32 cellular contexts compared by ENCODE assay signal in the genomic region with DNA sequence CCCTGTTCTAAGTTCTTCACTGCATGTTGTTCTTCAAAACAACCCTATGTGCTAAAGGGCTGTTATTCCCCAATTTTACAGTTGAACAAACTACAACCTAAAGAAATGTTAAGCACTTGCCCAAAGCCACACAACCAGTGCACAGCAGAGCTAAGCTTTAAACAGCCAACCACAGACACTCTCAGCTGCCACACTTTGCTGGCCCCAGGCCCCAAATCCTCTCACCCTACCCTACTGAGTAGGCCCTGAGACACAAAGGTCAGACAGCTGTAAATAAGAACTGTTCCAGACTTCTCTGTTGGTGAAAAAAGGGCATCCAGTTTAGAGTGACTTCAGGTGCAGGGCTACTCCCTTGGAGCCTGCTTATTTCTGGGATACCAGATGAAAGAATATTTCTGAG. TPM values are rescaled to one million over a fixed set of nuclear protein-coding genes. Genes with fewer than 3 reads are reported as not detected.
"Had no signal": no experiment of that assay in that cellular context is flagged by ENCODE, and none has a peak within 500 bp of the region (broad histone marks: within the 10 kb centered on the region; RNA-seq: fewer than 3 reads in every experiment).

No MANE protein-coding gene starts in this region.

- H3K4me1 ChIP-seq: ascending aorta, breast epithelium, colonic mucosa, gastroesophageal sphincter had no signal

- ATAC-seq: activated CD4-positive, alpha-beta T cell treated with anti-CD3 and anti-CD28 coated beads for 36 hours; activated naive CD4-positive, alpha-beta T cell treated with anti-CD3 and anti-CD28 coated beads, Interleukin-2, amount 50 U/mL, for 72 hours; activated T-cell treated with anti-CD3 and anti-CD28 coated beads, Interleukin-2, amount 50 U/mL, for 72 hours; gastroesophageal sphincter; T-helper 17 cell had no signal

- H3K36me3 ChIP-seq: breast epithelium, cardiac muscle cell, colonic mucosa, esophagus squamous epithelium had no signal

- H3K27me3 ChIP-seq: ascending aorta, breast epithelium, cardiac muscle cell, colonic mucosa, esophagus squamous epithelium, gastroesophageal sphincter had no signal

- H3K4me3 ChIP-seq: ascending aorta, breast epithelium, cardiac muscle cell, colonic mucosa, esophagus squamous epithelium, gastroesophageal sphincter had no signal

- H3K27ac ChIP-seq: ascending aorta, breast epithelium, cardiac muscle cell, colonic mucosa, epithelial cell of prostate, esophagus squamous epithelium, gastroesophageal sphincter had no signal

- DNase-seq: activated CD4-positive, alpha-beta memory T cell treated with anti-CD3 and anti-CD28 coated beads, Interleukin-2, amount 10 ng/mL, durations not matched to agents 7 days and 5 days; activated CD4-positive, alpha-beta T cell treated with anti-CD3 and anti-CD28 coated beads for 36 hours; activated CD4-positive, alpha-beta T cell treated with anti-CD3 and anti-CD28 coated beads, Interleukin-2, amount 10 ng/mL, durations not matched to agents 24 days and 14 days; activated CD4-positive, CD25-positive, alpha-beta regulatory T cell; activated CD4-positive, CD25-positive, alpha-beta regulatory T cell treated with anti-CD3 and anti-CD28 coated beads, Interleukin-2, amount 50 U/mL, for 72 hours; activated CD8-positive, alpha-beta memory T cell treated with anti-CD3 and anti-CD28 coated beads, Interleukin-2, amount 50 U/mL, for 48 hours; activated gamma-delta T cell; activated naive CD4-positive, alpha-beta T cell; activated naive CD4-positive, alpha-beta T cell treated with anti-CD3 and anti-CD28 coated beads, Interleukin-2, amount 10 ng/mL, durations not matched to agents 7 days and 5 days; activated naive CD8-positive, alpha-beta T cell treated with anti-CD3 and anti-CD28 coated beads, Interleukin-2, amount 10 ng/mL, durations not matched to agents 7 days and 5 days; activated T-cell treated with anti-CD3 and anti-CD28 coated beads for 4 hours; activated T-cell treated with anti-CD3 and anti-CD28 coated beads, Interleukin-2, amount 50 U/mL, for 24 hours; activated T-cell treated with anti-CD3 and anti-CD28 coated beads, Interleukin-2, amount 50 U/mL, for 72 hours; central memory CD4-positive, alpha-beta T cell; cerebellar nuclear complex; colonic mucosa; effector CD8-positive, alpha-beta T cell; esophagus squamous epithelium; foreskin melanocyte; T-helper 1 cell; T-helper 17 cell had no signal

- FAIRE-seq: endometrium, endothelial cell of umbilical vein had no signal

- H3K9me3 ChIP-seq: ascending aorta, breast epithelium, colonic mucosa, esophagus squamous epithelium, gastroesophageal sphincter had no signal

RNA-seq across cellular contexts. Expression of gene GRIK5, which starts 30.0 kb away (rescaled TPM):
- total RNA-seq: dermis microvascular lymphatic vessel endothelial cell, fibroblast of villous mesenchyme had no signal

RNA-seq across cellular contexts. Expression of gene ATP1A3, which starts 46.0 kb away (rescaled TPM):
- total RNA-seq: breast epithelium, dermis microvascular lymphatic vessel endothelial cell, fibroblast of villous mesenchyme had no signal
- polyA plus RNA-seq: endothelial cell of umbilical vein, fibroblast of lung had no signal
